7 cellular contexts compared by ENCODE assay signal in the genomic region with DNA sequence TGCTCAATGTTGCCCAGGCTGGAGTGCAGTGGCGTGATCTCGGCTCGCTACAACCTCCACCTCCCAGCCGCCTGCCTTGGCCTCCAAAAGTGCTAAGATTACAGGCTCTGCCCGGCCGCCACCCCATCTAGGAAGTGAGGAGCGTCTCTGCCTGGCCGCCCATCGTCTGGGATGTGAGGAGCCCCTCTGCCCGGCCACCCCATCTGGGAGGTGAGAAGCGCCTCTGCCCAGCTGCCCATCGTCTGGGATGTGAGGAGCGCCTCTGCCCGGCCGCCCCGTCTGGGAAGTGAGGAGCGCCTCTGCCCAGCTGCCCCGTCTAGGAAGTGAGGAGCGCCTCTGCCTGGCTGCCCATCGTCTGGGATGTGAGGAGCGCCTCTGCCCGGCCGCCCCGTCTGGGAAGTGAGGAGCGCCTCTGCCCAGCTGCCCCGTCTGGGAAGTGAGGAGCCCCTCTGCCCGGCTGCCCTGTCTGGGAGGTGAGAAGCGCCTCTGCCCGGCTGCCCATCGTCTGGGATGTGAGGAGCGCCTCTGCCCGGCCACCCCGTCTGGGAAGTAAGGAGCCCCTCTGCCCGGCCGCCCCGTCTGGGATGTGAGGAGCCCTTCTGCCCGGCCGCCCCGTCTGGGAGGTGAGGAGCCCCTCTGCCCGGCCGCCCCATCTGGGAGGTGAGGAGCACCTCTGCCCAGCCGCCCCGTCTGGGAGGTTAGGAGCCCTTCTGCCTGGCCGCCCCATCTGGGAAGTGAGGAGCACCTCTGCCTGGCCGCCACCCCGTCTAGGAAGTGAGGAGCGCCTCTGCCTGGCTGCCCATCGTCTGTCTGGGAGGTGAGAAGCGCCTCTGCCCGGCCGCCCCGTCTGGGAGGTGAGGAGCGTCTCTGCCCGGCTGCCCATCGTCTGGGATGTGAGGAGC. TPM values are rescaled to one million over a fixed set of nuclear protein-coding genes. Genes with fewer than 3 reads are reported as not detected.
DNase-seq lines count a peak whose midpoint lies in the region; ATAC-seq, FAIRE-seq and TF ChIP-seq lines count a peak whose summit lies in the region.
"Not testable (repeated sequence)": the region's sequence is repeated elsewhere in the genome, so short reads cannot be mapped to it uniquely, and the experiment has no call there.

No MANE protein-coding gene starts in this region.

- not testable (repeated sequence) for H3K4me3 ChIP-seq in RWPE2 (ENCODE audit: severe bottlenecking); breast epithelium; kidney (ENCODE audit: low read length in 2 of 2); sigmoid colon; suprapubic skin

- not testable (repeated sequence) for H3K36me3 Mint-ChIP-seq in natural killer cell

- not testable (repeated sequence) for H3K27ac Mint-ChIP-seq in natural killer cell

- not testable (repeated sequence) for TF ChIP-seq CTCF in RWPE2 (IDR thresholded peaks at IDR 0.05; ENCODE audit: poor library complexity, severe bottlenecking); breast epithelium (IDR thresholded peaks at IDR 0.05); kidney (IDR thresholded peaks at IDR 0.05; ENCODE audit: borderline replicate concordance, extremely low read depth, insufficient read depth); natural killer cell (IDR thresholded peaks at IDR 0.05); sigmoid colon (IDR thresholded peaks at IDR 0.05); suprapubic skin (IDR thresholded peaks at IDR 0.05)

- H3K9me3 ChIP-seq in RWPE2 (ENCODE audit: severe bottlenecking); breast epithelium; kidney (ENCODE audit: control insufficient read depth in 1 of 2, low read length in 2 of 2); sigmoid colon; suprapubic skin: not testable (repeated sequence)

- not testable (repeated sequence) for H3K27me3 ChIP-seq in RWPE2 (ENCODE audit: insufficient read depth, poor library complexity, severe bottlenecking); breast epithelium; sigmoid colon; suprapubic skin

- H3K36me3 ChIP-seq in RWPE2 (ENCODE audit: low read depth) (peaks cover 20% of the 10 kb centered on the region), sigmoid colon (peaks cover 0 to 12% (median 0%) of the 10 kb centered on the region in 4 donors)
- not testable (repeated sequence) for H3K36me3 ChIP-seq in breast epithelium; kidney (ENCODE audit: control insufficient read depth in 1 of 2, insufficient read depth in 2 of 2, low read length in 2 of 2); suprapubic skin

- H3K4me3 Mint-ChIP-seq in natural killer cell = not testable (repeated sequence)

- not testable (repeated sequence) for H3K9me3 Mint-ChIP-seq in natural killer cell

- H3K4me1 Mint-ChIP-seq in natural killer cell = not testable (repeated sequence)

- H3K27ac ChIP-seq in RWPE2 (ENCODE audit: poor library complexity, severe bottlenecking); breast epithelium; kidney (ENCODE audit: low read depth in 2 of 2, low read length in 2 of 2); sigmoid colon; suprapubic skin: not testable (repeated sequence)

- intact Hi-C loops in breast epithelium (cut with DNase I; ENCODE audit: low total_unique reads); kidney (cut with DNase I); natural killer cell (cut with micrococcal nuclease); sigmoid colon (cut with DNase I): not testable (repeated sequence)

- not testable (repeated sequence) for TF ChIP-seq POLR2A in breast epithelium (IDR thresholded peaks at IDR 0.05); sigmoid colon (IDR thresholded peaks at IDR 0.05); suprapubic skin (IDR thresholded peaks at IDR 0.05)

- not testable (repeated sequence) for H3K9ac ChIP-seq in kidney (ENCODE audit: low read length in 2 of 2)

- FAIRE-seq in kidney (lab: Jason Lieb, UNC) = not testable (repeated sequence)

- H3K4me1 ChIP-seq in RWPE2 (ENCODE audit: insufficient read depth, poor library complexity, severe bottlenecking); breast epithelium; kidney (ENCODE audit: control insufficient read depth in 1 of 2, insufficient read depth in 1 of 2, low read depth in 1 of 2, low read length in 2 of 2); sigmoid colon; suprapubic skin: not testable (repeated sequence)

- DNase-seq in RWPE2 (ENCODE audit: low spot score) (peak; percentile 40), breast epithelium (ENCODE audit: low spot score in 2 of 2) (peak; percentile 11 to 33), ecto neural progenitor cell (ENCODE audit: low spot score) (peak; percentile 17), kidney (peak; percentile 70), natural killer cell (peak; percentile 0), sigmoid colon (peak; percentile 57), suprapubic skin (ENCODE audit: low spot score in 2 of 2) (peak; percentile 43 to 71)

- 88 to 92% methylated on average over 55 of the region's 55 CpGs for WGBS in sigmoid colon, 2 donors
- WGBS in suprapubic skin = 96% methylated on average over 15 of the region's 55 CpGs

- H3K27me3 Mint-ChIP-seq in natural killer cell (ENCODE audit: low read depth in 2 of 2) = not testable (repeated sequence)

- not testable (repeated sequence) for ATAC-seq in RWPE2 (ENCODE audit: low read depth); natural killer cell

- TF ChIP-seq EP300 in sigmoid colon (IDR thresholded peaks at IDR 0.05); suprapubic skin (IDR thresholded peaks at IDR 0.05): not testable (repeated sequence)

RNA-seq across cellular contexts. Expression of gene CLN6, which starts 7.7 kb away (rescaled TPM):
- 10 to 100 TPM; 16.5 to 23.1 (median 18.4) TPM for total RNA-seq in breast epithelium
- 36.6 TPM for total RNA-seq in kidney
- 30.8 TPM for polyA plus RNA-seq in kidney (ENCODE audit: insufficient read depth, low read depth, low replicate concordance)
- total RNA-seq in natural killer cell = 10 to 100 TPM; 14.9 to 19.0 (median 15.5) TPM
- total RNA-seq in sigmoid colon = 10 to 100 TPM in 3 of 4 donors, 1 to 10 TPM in 1; 9.3 to 17.4 (median 12.7) TPM
- 10 to 100 TPM in 1 of 3 donors, 1 to 10 TPM in 2; 5.4 to 43.3 (median 7.2) TPM for polyA plus RNA-seq in sigmoid colon
- 10 to 100 TPM; 20.3 to 38.1 (median 27.9) TPM for total RNA-seq in suprapubic skin

RNA-seq across cellular contexts. Expression of gene CALML4, which starts 16.6 kb away (rescaled TPM):
- total RNA-seq in breast epithelium (1 to 10 TPM; 5.3 to 7.9 (median 6.0) TPM), kidney (17.4 TPM), natural killer cell (1 to 10 TPM; 2.1 to 3.9 (median 3.7) TPM), sigmoid colon (10 to 100 TPM in 1 of 4 donors, 1 to 10 TPM in 3; 3.9 to 10.9 (median 5.4) TPM), suprapubic skin (10 to 100 TPM in 1 of 4 donors, 1 to 10 TPM in 3; 2.4 to 13.6 (median 4.8) TPM)
- polyA plus RNA-seq in kidney (ENCODE audit: insufficient read depth, low read depth, low replicate concordance) (54.7 TPM), sigmoid colon (100 to 1,000 TPM; 154 to 309 (median 214) TPM)

RNA-seq across cellular contexts. Expression of gene FEM1B, which starts 55.8 kb away (rescaled TPM):
- total RNA-seq in breast epithelium = 10 to 100 TPM; 48.5 to 82.7 (median 60.0) TPM
- total RNA-seq in kidney = 47.6 TPM
- 9.8 TPM for polyA plus RNA-seq in kidney (ENCODE audit: insufficient read depth, low read depth, low replicate concordance)
- total RNA-seq in natural killer cell = 10 to 100 TPM; 57.4 to 73.5 (median 67.9) TPM
- 10 to 100 TPM; 54.7 to 64.2 (median 62.8) TPM for total RNA-seq in sigmoid colon
- polyA plus RNA-seq in sigmoid colon = 10 to 100 TPM; 11.4 to 12.9 (median 11.6) TPM
- 10 to 100 TPM; 56.3 to 89.6 (median 63.8) TPM for total RNA-seq in suprapubic skin

Comparison
In these comparisons a context has a peak if more than half of its experiments do, and no peak if none do; other contexts are left out.
1. DNase-seq: peak in every context shown above with its lines; median percentile 70 in kidney; 57 in sigmoid colon; 57 in suprapubic skin; 40 in RWPE2; 22 in breast epithelium; 17 in ecto neural progenitor cell; 0 in natural killer cell.